Comparison of ENCODE assay signal across 1 cellular context in the genomic region with DNA sequence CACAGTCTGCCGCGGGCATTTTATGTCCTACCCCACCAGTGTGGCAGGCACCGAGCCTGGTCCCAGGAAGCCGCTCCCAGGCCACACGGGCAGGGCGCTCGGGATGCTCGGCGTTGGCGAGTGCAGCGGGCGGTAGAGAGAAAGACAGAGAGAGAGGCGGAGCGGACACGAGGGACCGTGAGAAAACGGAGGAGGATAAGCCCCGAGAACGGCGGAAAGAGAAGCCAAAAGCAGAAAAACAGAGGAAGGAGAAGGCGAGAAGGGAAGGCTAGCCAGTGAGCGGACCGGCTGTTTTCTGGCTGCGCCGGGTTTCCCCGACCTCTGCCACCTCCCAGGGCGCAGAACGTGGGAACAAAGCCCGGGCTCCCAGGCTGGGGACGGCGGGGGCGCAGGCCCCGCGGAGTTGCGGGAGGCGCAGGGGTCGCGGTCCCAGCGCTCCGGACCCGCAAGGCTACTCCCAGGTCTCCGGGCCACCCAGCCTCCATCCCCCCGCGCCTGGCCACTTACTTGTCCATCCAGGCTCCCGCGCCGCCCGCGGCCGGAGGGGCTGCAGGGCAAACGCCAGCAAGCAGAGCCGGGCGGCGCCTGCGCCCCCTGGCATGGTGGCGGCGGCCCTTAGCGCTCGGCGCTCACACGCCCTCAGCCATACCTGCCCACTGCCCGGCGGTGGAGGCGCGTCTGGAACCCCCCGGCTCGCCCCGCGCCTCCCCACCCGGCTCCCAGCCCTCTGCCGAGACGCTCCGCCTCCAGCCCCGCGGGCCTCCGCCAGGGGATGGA.
A peak's percentile ranks its signal among the peaks of the same experiment; 100 is the strongest.
TF ChIP-seq lines count a peak whose summit lies in the region.

A gene with protein sequence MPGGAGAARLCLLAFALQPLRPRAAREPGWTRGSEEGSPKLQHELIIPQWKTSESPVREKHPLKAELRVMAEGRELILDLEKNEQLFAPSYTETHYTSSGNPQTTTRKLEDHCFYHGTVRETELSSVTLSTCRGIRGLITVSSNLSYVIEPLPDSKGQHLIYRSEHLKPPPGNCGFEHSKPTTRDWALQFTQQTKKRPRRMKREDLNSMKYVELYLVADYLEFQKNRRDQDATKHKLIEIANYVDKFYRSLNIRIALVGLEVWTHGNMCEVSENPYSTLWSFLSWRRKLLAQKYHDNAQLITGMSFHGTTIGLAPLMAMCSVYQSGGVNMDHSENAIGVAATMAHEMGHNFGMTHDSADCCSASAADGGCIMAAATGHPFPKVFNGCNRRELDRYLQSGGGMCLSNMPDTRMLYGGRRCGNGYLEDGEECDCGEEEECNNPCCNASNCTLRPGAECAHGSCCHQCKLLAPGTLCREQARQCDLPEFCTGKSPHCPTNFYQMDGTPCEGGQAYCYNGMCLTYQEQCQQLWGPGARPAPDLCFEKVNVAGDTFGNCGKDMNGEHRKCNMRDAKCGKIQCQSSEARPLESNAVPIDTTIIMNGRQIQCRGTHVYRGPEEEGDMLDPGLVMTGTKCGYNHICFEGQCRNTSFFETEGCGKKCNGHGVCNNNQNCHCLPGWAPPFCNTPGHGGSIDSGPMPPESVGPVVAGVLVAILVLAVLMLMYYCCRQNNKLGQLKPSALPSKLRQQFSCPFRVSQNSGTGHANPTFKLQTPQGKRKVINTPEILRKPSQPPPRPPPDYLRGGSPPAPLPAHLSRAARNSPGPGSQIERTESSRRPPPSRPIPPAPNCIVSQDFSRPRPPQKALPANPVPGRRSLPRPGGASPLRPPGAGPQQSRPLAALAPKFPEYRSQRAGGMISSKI (minus strand): TSS at position 680 of the 777 bp plus-strand sequence. CDS start 79 bp downstream, at position 601.

TF ChIP-seq in endothelial cell of umbilical vein, 7 proteins besides CTCF, POLR2A, EP300 and RAD21:
- TF ChIP-seq, protein P1, sequence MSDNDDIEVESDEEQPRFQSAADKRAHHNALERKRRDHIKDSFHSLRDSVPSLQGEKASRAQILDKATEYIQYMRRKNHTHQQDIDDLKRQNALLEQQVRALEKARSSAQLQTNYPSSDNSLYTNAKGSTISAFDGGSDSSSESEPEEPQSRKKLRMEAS (IDR thresholded peaks at IDR 0.05; ENCODE audit: insufficient read depth, insufficient read length): no peak
- TF ChIP-seq POLR2AphosphoS5 (IDR thresholded peaks at IDR 0.05; ENCODE audit: insufficient read depth, low read depth, low read length): peak; percentile 24
